Comparison of ENCODE assay signal across 1 cellular context in genomic region chr6:149444360-149445094, GRCh38.
TF ChIP-seq lines count a peak whose summit lies in the region.
"Not testable (repeated sequence)": the region's sequence is repeated elsewhere in the genome, so short reads cannot be mapped to it uniquely, and the experiment has no call there.

No MANE protein-coding gene starts in this region.

TF ChIP-seq in HepG2, 621 proteins besides CTCF, POLR2A, EP300 and RAD21:
- TF ChIP-seq ZBTB40, FOXP1, FOXA1 (IDR thresholded peaks at IDR 0.05): not testable (repeated sequence)
- 0 out of 2 replicates have a peak, but pooled peaks have one; percentile 35 for TF ChIP-seq ZBTB40 (CRISPR knock-in tag; IDR thresholded peaks at IDR 0.05)
- peak; percentile 37; the same call in 1 of the 2 replicates for TF ChIP-seq MXD1 (CRISPR knock-in tag; IDR thresholded peaks at IDR 0.05)
- TF ChIP-seq FOXP1 (CRISPR knock-in tag; IDR thresholded peaks at IDR 0.05): peak; percentile 31; the same call in 1 of the 2 replicates
- peak; percentile 99 for TF ChIP-seq IKZF5 (CRISPR knock-in tag; IDR thresholded peaks at IDR 0.05)
- peak; percentile 48 for TF ChIP-seq PHF21A (CRISPR knock-in tag; IDR thresholded peaks at IDR 0.05)
- TF ChIP-seq FOXP4 (CRISPR knock-in tag; IDR thresholded peaks at IDR 0.05): peak; percentile 57; the same call in 1 of the 2 replicates
- 0 out of 2 replicates have a peak, but pooled peaks have one; percentile 12 for TF ChIP-seq NRL (CRISPR knock-in tag; IDR thresholded peaks at IDR 0.05; ENCODE audit: borderline replicate concordance)
- peak; percentile 54; the same call in 1 of the 2 replicates for TF ChIP-seq SALL1 (CRISPR knock-in tag; IDR thresholded peaks at IDR 0.05)
- TF ChIP-seq ARID5B (CRISPR knock-in tag; IDR thresholded peaks at IDR 0.05): 0 out of 2 replicates have a peak, but pooled peaks have one; percentile 17
- TF ChIP-seq TBX2 (CRISPR knock-in tag; IDR thresholded peaks at IDR 0.05; ENCODE audit: borderline replicate concordance): peak; percentile 72; the same call in 1 of the 2 replicates
- TF ChIP-seq FOXA1 (CRISPR knock-in tag; IDR thresholded peaks at IDR 0.05): peak; percentile 43
- peak; percentile 67; the same call in 1 of the 2 replicates for TF ChIP-seq TFAP4 (IDR thresholded peaks at IDR 0.05; ENCODE audit: borderline replicate concordance, low read depth)
- 0 out of 2 replicates have a peak, but pooled peaks have one; percentile 16 for TF ChIP-seq PAXIP1 (CRISPR knock-in tag; conservative IDR thresholded peaks at IDR 0.05)
- TF ChIP-seq FOXA3 (CRISPR knock-in tag; IDR thresholded peaks at IDR 0.05): peak; percentile 48
- peak; percentile 50; the same call in 1 of the 2 replicates for TF ChIP-seq DPF2 (CRISPR knock-in tag; IDR thresholded peaks at IDR 0.05; ENCODE audit: borderline replicate concordance, low read depth)
- TF ChIP-seq SKIL (CRISPR knock-in tag; IDR thresholded peaks at IDR 0.05; ENCODE audit: borderline replicate concordance): peak; percentile 14; the same call in 1 of the 2 replicates
- TF ChIP-seq PBX2 (CRISPR knock-in tag; IDR thresholded peaks at IDR 0.05): peak; percentile 79
- TF ChIP-seq MEIS2 (CRISPR knock-in tag; IDR thresholded peaks at IDR 0.05): peak; percentile 83; the same call in 1 of the 2 replicates
- TF ChIP-seq ZNF556 (CRISPR knock-in tag; IDR thresholded peaks at IDR 0.05; ENCODE audit: borderline replicate concordance): 0 out of 2 replicates have a peak, but pooled peaks have one; percentile 20
TF ChIP-seq in HepG2: peak in this region for 19; not testable (repeated sequence) for 602.
